In genomic region chr7:87347682-87348081, GRCh38 we compare ENCODE assay signal across 31 cellular contexts.
"Had no signal": no experiment of that assay in that cellular context is flagged by ENCODE, and none has a peak within 500 bp of the region (broad histone marks: within the 10 kb centered on the region; RNA-seq: fewer than 3 reads in every experiment).

No MANE protein-coding gene starts in this region.

- H3K27ac ChIP-seq: body of pancreas, breast epithelium, cardiac muscle cell, colonic mucosa, esophagus muscularis mucosa, foreskin keratinocyte, gastrocnemius medialis, heart left ventricle had no signal

- ATAC-seq: activated CD4-positive, alpha-beta T cell treated with anti-CD3 and anti-CD28 coated beads for 36 hours; activated CD8-positive, alpha-beta T cell treated with anti-CD3 and anti-CD28 coated beads for 36 hours; activated T-cell treated with anti-CD3 and anti-CD28 coated beads, Interleukin-2, amount 50 U/mL, for 4 hours; activated T-helper 17 cell treated with anti-CD3 and anti-CD28 coated beads, Interleukin-2, amount 50 U/mL, for 72 hours; body of pancreas; foreskin keratinocyte; gastrocnemius medialis; heart left ventricle; T-helper 17 cell had no signal

- H3K4me1 ChIP-seq: breast epithelium, colonic mucosa had no signal

- H3K27me3 ChIP-seq: body of pancreas, breast epithelium, cardiac muscle cell, colonic mucosa, esophagus muscularis mucosa, foreskin keratinocyte, gastrocnemius medialis, heart left ventricle had no signal

- H3K36me3 ChIP-seq: breast epithelium, colonic mucosa had no signal

- DNase-seq: activated CD4-positive, alpha-beta T cell treated with anti-CD3 and anti-CD28 coated beads for 36 hours; activated CD4-positive, alpha-beta T cell treated with anti-CD3 and anti-CD28 coated beads, Interleukin-2, amount 50 U/mL, for 1 hour; activated CD4-positive, alpha-beta T cell treated with anti-CD3 and anti-CD28 coated beads, Interleukin-2, amount 50 U/mL, for 48 hours; activated CD4-positive, CD25-positive, alpha-beta regulatory T cell; activated CD4-positive, CD25-positive, alpha-beta regulatory T cell treated with anti-CD3 and anti-CD28 coated beads, Interleukin-2, amount 50 U/mL, for 72 hours; activated CD8-positive, alpha-beta memory T cell treated with anti-CD3 and anti-CD28 coated beads for 24 hours; activated CD8-positive, alpha-beta T cell treated with anti-CD3 and anti-CD28 coated beads for 36 hours; activated effector memory CD4-positive, alpha-beta T cell treated with Interleukin-2 at 50 U/mL for 16 hours; activated gamma-delta T cell treated with Interleukin-2 at 50 U/mL for 16 hours; activated naive CD4-positive, alpha-beta T cell treated with anti-CD3 and anti-CD28 coated beads, Interleukin-2, amount 50 U/mL, for 16 hours; activated naive CD4-positive, alpha-beta T cell treated with Interleukin-2 at 50 U/mL for 16 hours; activated T-cell treated with anti-CD3 and anti-CD28 coated beads, Interleukin-2, amount 50 U/mL, for 4 hours; amniotic stem cell; anterior cingulate cortex; body of pancreas; central memory CD4-positive, alpha-beta T cell; cerebellar nuclear complex; colonic mucosa; effector CD8-positive, alpha-beta T cell; erythroblast; foreskin keratinocyte; gastrocnemius medialis; glutamatergic neuron; heart left ventricle; T-helper 1 cell; T-helper 17 cell; T1000 had no signal

- H3K9me3 ChIP-seq: body of pancreas, breast epithelium, colonic mucosa, esophagus muscularis mucosa, gastrocnemius medialis, heart left ventricle had no signal

- H3K4me3 ChIP-seq: body of pancreas, breast epithelium, cardiac muscle cell, colonic mucosa, esophagus muscularis mucosa, gastrocnemius medialis, heart left ventricle had no signal
